ENCODE assay signal across 8 cellular contexts in the genomic region with DNA sequence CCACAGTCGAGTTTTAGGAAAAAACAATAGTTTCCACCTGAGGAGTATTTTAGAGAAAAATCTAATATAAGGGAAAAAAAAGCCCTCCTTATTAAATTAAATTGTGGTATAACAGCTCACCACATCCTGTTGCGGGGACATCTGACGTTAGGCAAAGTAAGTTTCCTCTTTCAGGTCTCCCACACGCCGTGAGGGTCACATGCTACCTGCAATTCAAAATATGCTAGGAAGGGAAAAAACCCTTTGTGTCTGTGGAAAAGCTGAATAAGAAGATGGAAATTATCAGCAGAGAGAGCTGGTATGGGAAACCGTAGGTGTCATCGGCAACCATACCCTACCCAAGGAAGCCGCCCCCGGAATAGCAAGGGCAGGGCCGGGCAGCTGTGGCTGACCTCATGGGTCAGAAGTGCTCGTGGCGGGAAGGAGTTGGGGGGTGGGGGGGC.
DNase-seq lines count a peak whose midpoint lies in the region; ATAC-seq and TF ChIP-seq lines count a peak whose summit lies in the region.

No MANE protein-coding gene starts in this region.

- peak overlapping the region; percentile 76 to 86 for H3K4me3 Mint-ChIP-seq in stimulated activated naive B cell treated with anti-CD40 and anti-IgM and Interleukin-4, amounts not matched to agents 10 μg/mL and 1 μg/mL and 100 μg/mL, for 72 hours

- DNase-seq in erythroblast (lab: John Stamatoyannopoulos, UW) (no peak), cerebellar cortex (ENCODE audit: low spot score) (no peak), hypothalamus (lab: John Stamatoyannopoulos, UW) (no peak), NCI-H69 (lab: John Stamatoyannopoulos, UW) (no peak)
- peak; percentile 83 for DNase-seq in stimulated activated naive B cell treated with anti-CD40 and anti-IgM and Interleukin-4, amounts not matched to agents 10 μg/mL and 1 μg/mL and 100 μg/mL, for 72 hours

- H3K36me3 Mint-ChIP-seq in stimulated activated naive B cell treated with anti-CD40 and anti-IgM and Interleukin-4, amounts not matched to agents 10 μg/mL and 1 μg/mL and 100 μg/mL, for 72 hours = peaks cover 51 to 62% of the 10 kb centered on the region in 2 donors

- H3K9me3 Mint-ChIP-seq in stimulated activated naive B cell treated with anti-CD40 and anti-IgM and Interleukin-4, amounts not matched to agents 10 μg/mL and 1 μg/mL and 100 μg/mL, for 72 hours = peaks cover 0 to 3% of the 10 kb centered on the region in 2 donors

- peaks cover 55 to 92% of the 10 kb centered on the region in 2 donors for H3K4me1 Mint-ChIP-seq in stimulated activated naive B cell treated with anti-CD40 and anti-IgM and Interleukin-4, amounts not matched to agents 10 μg/mL and 1 μg/mL and 100 μg/mL, for 72 hours

- peak overlapping the region; percentile 97 for H3K27ac Mint-ChIP-seq in stimulated activated naive B cell treated with anti-CD40 and anti-IgM and Interleukin-4, amounts not matched to agents 10 μg/mL and 1 μg/mL and 100 μg/mL, for 72 hours

- ATAC-seq in GM19395 (IDR thresholded peaks at IDR 0.05; ENCODE audit: unreplicated experiment) (peak; percentile 67), HG03175 (IDR thresholded peaks at IDR 0.05; ENCODE audit: unreplicated experiment) (peak; percentile 58)
- peak; percentile 64 to 71 for ATAC-seq in activated CD4-positive, CD25-positive, alpha-beta regulatory T cell treated with anti-CD3 and anti-CD28 coated beads, Interleukin-2, amount 50 U/mL, for 24 hours
- ATAC-seq in stimulated activated naive B cell treated with anti-CD40 and anti-IgM and Interleukin-4, amounts not matched to agents 10 μg/mL and 1 μg/mL and 100 μg/mL, for 72 hours (replicated peaks) = peak; percentile 67 to 75

- peak; percentile 33 for TF ChIP-seq POLR2A in erythroblast (IDR thresholded peaks at IDR 0.05; ENCODE audit: low read length)

- H3K27me3 Mint-ChIP-seq in stimulated activated naive B cell treated with anti-CD40 and anti-IgM and Interleukin-4, amounts not matched to agents 10 μg/mL and 1 μg/mL and 100 μg/mL, for 72 hours = no peaks in the 10 kb centered on the region
